Comparison of ENCODE assay signal across 38 cellular contexts in genomic region chr1:228383773-228384172, GRCh38. TPM values are rescaled to one million over a fixed set of nuclear protein-coding genes. Genes with fewer than 3 reads are reported as not detected.
"Had no signal": no experiment of that assay in that cellular context is flagged by ENCODE, and none has a peak within 500 bp of the region (broad histone marks: within the 10 kb centered on the region; RNA-seq: fewer than 3 reads in every experiment).

No MANE protein-coding gene starts in this region.

- DNase-seq: Karpas-422, Kasumi-1, MG63, MM.1S, MV-4-11, NCI-H1048, NCI-H1092, NCI-H1092 treated with DMSO at 0.1 percent for 48 hours, NCI-H1105, NCI-H1105 treated with DMSO at 0.1 percent for 48 hours, NCI-H1417, NCI-H1417 treated with DMSO at 0.1 percent for 48 hours, NCI-H1436, NCI-H1436 treated with DMSO at 0.1 percent for 48 hours, NCI-H146, NCI-H1694, NCI-H1694 treated with DMSO at 0.1 percent for 48 hours, NCI-H187, NCI-H187 treated with DMSO at 0.1 percent for 48 hours, NCI-H1930, NCI-H2029, NCI-H2029 treated with DMSO at 0.1 percent for 48 hours, NCI-H2081, NCI-H2081 treated with DMSO at 0.1 percent for 48 hours, NCI-H2107, NCI-H2171, NCI-H2171 treated with DMSO at 0.1 percent for 48 hours, NCI-H2227 treated with DMSO at 0.1 percent for 48 hours, NCI-H226, NCI-H345, NCI-H446, NCI-H446 treated with DMSO at 0.1 percent for 48 hours, NCI-H510A had no signal

- H3K27me3 ChIP-seq: MG63 had no signal

- H3K9ac ChIP-seq: KMS-11 had no signal

- H3K4me2 ChIP-seq: KMS-11 had no signal

- H3K4me3 ChIP-seq: MG63 had no signal

- H3K36me3 ChIP-seq: MG63 had no signal

- H3K27ac ChIP-seq: KMS-11 had no signal

- H3K9me3 ChIP-seq: MG63 had no signal

RNA-seq across cellular contexts. Expression of gene TRIM17, which starts 32.9 kb away (rescaled TPM):
- total RNA-seq: LHCN-M2, M059J, MCF 10A, NCI-H460 had no signal
